Comparison of ENCODE assay signal across 20 cellular contexts in genomic region chr2:158414538-158414937, GRCh38. TPM values are rescaled to one million over a fixed set of nuclear protein-coding genes. Genes with fewer than 3 reads are reported as not detected.
A peak's percentile ranks its signal among the peaks of the same experiment; 100 is the strongest.
DNase-seq lines count a peak whose midpoint lies in the region; ATAC-seq and TF ChIP-seq lines count a peak whose summit lies in the region.
"Had no signal": no experiment of that assay in that cellular context is flagged by ENCODE, and none has a peak within 500 bp of the region (broad histone marks: within the 10 kb centered on the region; RNA-seq: fewer than 3 reads in every experiment).

No MANE protein-coding gene starts in this region.

- H3K27ac Mint-ChIP-seq in activated naive CD8-positive, alpha-beta T cell treated with anti-CD3 and anti-CD28 coated beads, Interleukin-2, amount 50 U/mL, for 24 hours, result no peak overlapping the region
- H3K27ac Mint-ChIP-seq: activated naive CD4-positive, alpha-beta T cell treated with anti-CD3 and anti-CD28 coated beads, Interleukin-2, amount 10 ng/mL, durations not matched to agents 7 days and 5 days; B cell; H9; IgD-negative memory B cell; nephron had no signal

- H3K27ac ChIP-seq in brain microvascular endothelial cell, result peak overlapping the region; percentile 50
- H3K27ac ChIP-seq: Peyer's patch had no signal

- intact Hi-C loops in Right ventricle myocardium inferior (cut with DNase I), result no loop called here

- in situ Hi-C loops in brain microvascular endothelial cell (cut with HindIII; ENCODE audit: low pct_ligation_motif_present, low sequenced_read_pairs), result no loop called here

- H3K4me1 Mint-ChIP-seq in activated naive CD8-positive, alpha-beta T cell treated with anti-CD3 and anti-CD28 coated beads, Interleukin-2, amount 50 U/mL, for 24 hours, result no peaks in the 10 kb centered on the region
- H3K4me1 Mint-ChIP-seq: activated naive CD4-positive, alpha-beta T cell treated with anti-CD3 and anti-CD28 coated beads, Interleukin-2, amount 10 ng/mL, durations not matched to agents 7 days and 5 days; B cell; central memory CD8-positive, alpha-beta T cell; IgD-negative memory B cell had no signal

- H3K27me3 ChIP-seq in brain microvascular endothelial cell (replicated peaks), result no peaks in the 10 kb centered on the region
- H3K27me3 ChIP-seq: Peyer's patch had no signal

- no peaks in the 10 kb centered on the region for H3K36me3 Mint-ChIP-seq in activated naive CD8-positive, alpha-beta T cell treated with anti-CD3 and anti-CD28 coated beads, Interleukin-2, amount 50 U/mL, for 24 hours (ENCODE audit: low read depth)
- H3K36me3 Mint-ChIP-seq: activated naive CD4-positive, alpha-beta T cell treated with anti-CD3 and anti-CD28 coated beads, Interleukin-2, amount 10 ng/mL, durations not matched to agents 7 days and 5 days had no signal

- no peak overlapping the region for H3K4me3 Mint-ChIP-seq in activated naive CD8-positive, alpha-beta T cell treated with anti-CD3 and anti-CD28 coated beads, Interleukin-2, amount 50 U/mL, for 24 hours
- H3K4me3 Mint-ChIP-seq: activated naive CD4-positive, alpha-beta T cell treated with anti-CD3 and anti-CD28 coated beads, Interleukin-2, amount 10 ng/mL, durations not matched to agents 7 days and 5 days; B cell; central memory CD8-positive, alpha-beta T cell; H9; IgD-negative memory B cell; nephron had no signal

- H3K4me3 ChIP-seq in brain microvascular endothelial cell (ENCODE audit: low read depth, low read length), result no peak overlapping the region
- H3K4me3 ChIP-seq: Peyer's patch had no signal

- peaks cover 7% of the 10 kb centered on the region for H3K27me3 Mint-ChIP-seq in activated naive CD8-positive, alpha-beta T cell treated with anti-CD3 and anti-CD28 coated beads, Interleukin-2, amount 50 U/mL, for 24 hours

- H3K9me3 Mint-ChIP-seq in activated naive CD8-positive, alpha-beta T cell treated with anti-CD3 and anti-CD28 coated beads, Interleukin-2, amount 50 U/mL, for 24 hours, result peaks cover 38% of the 10 kb centered on the region

- ATAC-seq in activated naive CD8-positive, alpha-beta T cell treated with anti-CD3 and anti-CD28 coated beads, Interleukin-2, amount 50 U/mL, for 24 hours, result no peak
- ATAC-seq in Right ventricle myocardium inferior (no peak), HG03354 (IDR thresholded peaks at IDR 0.05; ENCODE audit: poor library complexity, severe bottlenecking, unreplicated experiment) (no peak)

- no peaks in the 10 kb centered on the region for H3K36me3 ChIP-seq in brain microvascular endothelial cell (replicated peaks)
- H3K36me3 ChIP-seq: Peyer's patch had no signal

- peak; percentile 63 for DNase-seq in AG08395 (ENCODE audit: low spot score)
- DNase-seq in HS-27A (ENCODE audit: low read depth), result peak; percentile 69
- DNase-seq in brain microvascular endothelial cell, result peak; percentile 39
- DNase-seq in kidney glomerular epithelial cell (lab: John Stamatoyannopoulos, UW), result peak; percentile 75
- no peak for DNase-seq in activated naive CD8-positive, alpha-beta T cell treated with anti-CD3 and anti-CD28 coated beads, Interleukin-2, amount 50 U/mL, for 24 hours
- DNase-seq in Right ventricle myocardium inferior (ENCODE audit: missing footprints), result no peak
- DNase-seq in stimulated activated CD4-positive, alpha-beta T cell treated with anti-CD3 and anti-CD28 coated beads, Interleukin-4, amount 100 ng/mL, for 1 hour, result no peak
- DNase-seq: activated CD4-positive, alpha-beta T cell treated with anti-CD3 and anti-CD28 coated beads, Interleukin-2, amount 50 U/mL, for 1 hour; activated naive CD4-positive, alpha-beta T cell treated with anti-CD3 and anti-CD28 coated beads, Interleukin-2, amount 10 ng/mL, durations not matched to agents 7 days and 5 days; activated T-cell treated with anti-CD3 and anti-CD28 coated beads, Interleukin-2, amount 50 U/mL, for 1 hour; H9; NCI-H82; Peyer's patch; stimulated activated CD4-positive, alpha-beta T cell treated with anti-CD3 and anti-CD28 coated beads, Interleukin-1b, Interleukin-23, amount 100 ng/mL, for 48 hours; substantia nigra had no signal

- TF ChIP-seq CTCF in brain microvascular endothelial cell (IDR thresholded peaks at IDR 0.05; ENCODE audit: low read depth, low read length, missing control alignments), result no peak

RNA-seq across cellular contexts. Expression of gene CCDC148, which starts 42.0 kb away (rescaled TPM):
- total RNA-seq in Right ventricle myocardium inferior, result 0.78 TPM
- total RNA-seq: B cell, Peyer's patch had no signal

RNA-seq across cellular contexts. Expression of gene PKP4, which starts 42.2 kb away (rescaled TPM):
- total RNA-seq in Right ventricle myocardium inferior, result 47.9 TPM

Comparison
In these comparisons a context has a peak if more than half of its experiments do, and no peak if none do; other contexts are left out.
1. DNase-seq: peak in AG08395 (single experiment), HS-27A (single experiment), brain microvascular endothelial cell (single experiment) and kidney glomerular epithelial cell (single experiment); none in activated naive CD8-positive, alpha-beta T cell treated with anti-CD3 and anti-CD28 coated beads, Interleukin-2, amount 50 U/mL, for 24 hours (single experiment), Right ventricle myocardium inferior (single experiment) and stimulated activated CD4-positive, alpha-beta T cell treated with anti-CD3 and anti-CD28 coated beads, Interleukin-4, amount 100 ng/mL, for 1 hour (single experiment).